ENCODE assay signal across 8 cellular contexts in genomic region chr4:112266823-112267222, GRCh38. TPM values are rescaled to one million over a fixed set of nuclear protein-coding genes. Genes with fewer than 3 reads are reported as not detected.
DNase-seq lines count a peak whose midpoint lies in the region; ATAC-seq and TF ChIP-seq lines count a peak whose summit lies in the region.

No MANE protein-coding gene starts in this region.

- peak overlapping the region; percentile 12 to 67 for H3K27ac Mint-ChIP-seq in natural killer cell treated with Interleukin-12 subunit alpha and Interleukin-12 subunit beta and Interleukin-15 and Interleukin-18, amount 100 ng/mL, for 72 hours
- H3K27ac Mint-ChIP-seq in Calu3 (ENCODE audit: unreplicated experiment), result no peak overlapping the region

- no peaks in the 10 kb centered on the region for H3K27me3 Mint-ChIP-seq in natural killer cell treated with Interleukin-12 subunit alpha and Interleukin-12 subunit beta and Interleukin-15 and Interleukin-18, amount 100 ng/mL, for 72 hours
- H3K27me3 Mint-ChIP-seq in Calu3 (ENCODE audit: unreplicated experiment), result no peaks in the 10 kb centered on the region

- H3K4me3 Mint-ChIP-seq in natural killer cell treated with Interleukin-12 subunit alpha and Interleukin-12 subunit beta and Interleukin-15 and Interleukin-18, amount 100 ng/mL, for 72 hours, result no peak overlapping the region
- H3K4me3 Mint-ChIP-seq in Calu3 (ENCODE audit: low read depth, unreplicated experiment), result no peak overlapping the region

- peaks cover 19 to 23% of the 10 kb centered on the region in 2 donors for H3K4me1 Mint-ChIP-seq in natural killer cell treated with Interleukin-12 subunit alpha and Interleukin-12 subunit beta and Interleukin-15 and Interleukin-18, amount 100 ng/mL, for 72 hours (ENCODE audit: low read depth in 2 of 2)
- no peaks in the 10 kb centered on the region for H3K4me1 Mint-ChIP-seq in Calu3 (ENCODE audit: low read depth, unreplicated experiment)

- peaks cover 3% of the 10 kb centered on the region for H3K9me3 Mint-ChIP-seq in natural killer cell treated with Interleukin-12 subunit alpha and Interleukin-12 subunit beta and Interleukin-15 and Interleukin-18, amount 100 ng/mL, for 72 hours
- H3K9me3 Mint-ChIP-seq in Calu3 (ENCODE audit: low read depth, unreplicated experiment), result no peaks in the 10 kb centered on the region

- no peak overlapping the region for H3K4me3 ChIP-seq in LNCaP clone FGC (ENCODE audit: low read depth, low read length)

- CTCF ChIA-PET in Calu3 (lab: Charles Lee), result no interaction called here

- peaks cover 5% of the 10 kb centered on the region for H3K36me3 Mint-ChIP-seq in natural killer cell treated with Interleukin-12 subunit alpha and Interleukin-12 subunit beta and Interleukin-15 and Interleukin-18, amount 100 ng/mL, for 72 hours
- H3K36me3 Mint-ChIP-seq in Calu3 (ENCODE audit: insufficient read depth, unreplicated experiment), result no peaks in the 10 kb centered on the region

- DNase-seq in DMS114 treated with DMSO at 0.1 percent for 48 hours (lab: John Stamatoyannopoulos, UW; ENCODE audit: unreplicated experiment), result peak; percentile 15
- no peak for DNase-seq in LNCaP clone FGC (ENCODE audit: low read depth)
- peak; percentile 13 for DNase-seq in central memory CD4-positive, alpha-beta T cell
- no peak for DNase-seq in natural killer cell treated with Interleukin-12 subunit alpha and Interleukin-12 subunit beta and Interleukin-15 and Interleukin-18, amount 100 ng/mL, for 72 hours (ENCODE audit: low spot score)
- DNase-seq in NCI-H2227 treated with DMSO at 0.1 percent for 48 hours (lab: John Stamatoyannopoulos, UW), result no peak
- DNase-seq in glomerular visceral epithelial cell (ENCODE audit: extremely low spot score), result no peak
- DNase-seq in KG1 (lab: John Stamatoyannopoulos, UW), result no peak
- no peak for DNase-seq in Calu3

- no peak for ATAC-seq in natural killer cell treated with Interleukin-12 subunit alpha and Interleukin-12 subunit beta and Interleukin-15 and Interleukin-18, amount 100 ng/mL, for 72 hours

- TF ChIP-seq CTCF in LNCaP clone FGC (IDR thresholded peaks at IDR 0.05; ENCODE audit: control insufficient read depth, extremely low read depth, insufficient read depth), result peak; percentile 50
- TF ChIP-seq CTCF in Calu3 (IDR thresholded peaks at IDR 0.05; ENCODE audit: unreplicated experiment), result no peak

- intact Hi-C loops in Calu3 (cut with micrococcal nuclease; ENCODE audit: unreplicated experiment), result loop anchor here (10.0 kb wide), 1 partner anchor 172 kb away; no protein-coding TSS in a partner anchor

- no TSS peak for BruUV-seq in Calu3 (replicated peaks; lab: Mats Ljungman, UMichigan)

RNA-seq across cellular contexts. Expression of gene TIFA, which starts 18.9 kb away (rescaled TPM):
- 100 to 1,000 TPM in 1 of 2 donors, 10 to 100 TPM in 1; 64.5 to 101 TPM for total RNA-seq in natural killer cell treated with Interleukin-12 subunit alpha and Interleukin-12 subunit beta and Interleukin-15 and Interleukin-18, amount 100 ng/mL, for 72 hours
- 6.6 and 9.7 TPM in 2 replicates for total RNA-seq in Calu3 (2022)

RNA-seq across cellular contexts. Expression of gene ALPK1, which starts 30.3 kb away (rescaled TPM):
- 10 to 100 TPM; 33.3 to 49.5 TPM for total RNA-seq in natural killer cell treated with Interleukin-12 subunit alpha and Interleukin-12 subunit beta and Interleukin-15 and Interleukin-18, amount 100 ng/mL, for 72 hours
- 17.1 and 17.9 TPM in 2 replicates for total RNA-seq in Calu3 (2022)

RNA-seq across cellular contexts. Expression of gene AP1AR, which starts 35.2 kb away (rescaled TPM):
- total RNA-seq in natural killer cell treated with Interleukin-12 subunit alpha and Interleukin-12 subunit beta and Interleukin-15 and Interleukin-18, amount 100 ng/mL, for 72 hours, result 10 to 100 TPM; 20.0 to 21.0 TPM
- 23.3 and 30.8 TPM in 2 replicates for total RNA-seq in Calu3 (2022)

Comparison
In these comparisons a context has a peak if more than half of its experiments do, and no peak if none do; other contexts are left out.
1. DNase-seq: peak in DMS114 treated with DMSO at 0.1 percent for 48 hours (single experiment) and central memory CD4-positive, alpha-beta T cell (single experiment); none in LNCaP clone FGC (single experiment), natural killer cell treated with Interleukin-12 subunit alpha and Interleukin-12 subunit beta and Interleukin-15 and Interleukin-18, amount 100 ng/mL, for 72 hours (single experiment), NCI-H2227 treated with DMSO at 0.1 percent for 48 hours (single experiment), glomerular visceral epithelial cell (single experiment), KG1 (single experiment) and Calu3 (single experiment).